In genomic region chr7:1113548-1113885, GRCh38 we compare ENCODE assay signal across 1 cellular context.
TF ChIP-seq lines count a peak whose summit lies in the region.

No MANE protein-coding gene starts in this region.

TF ChIP-seq in WTC11, 78 proteins besides CTCF, POLR2A, EP300 and RAD21 (continued from another document):
- no peak for TF ChIP-seq PRDM15 (CRISPR knock-in tag; IDR thresholded peaks at IDR 0.05)
- TF ChIP-seq, protein P1, sequence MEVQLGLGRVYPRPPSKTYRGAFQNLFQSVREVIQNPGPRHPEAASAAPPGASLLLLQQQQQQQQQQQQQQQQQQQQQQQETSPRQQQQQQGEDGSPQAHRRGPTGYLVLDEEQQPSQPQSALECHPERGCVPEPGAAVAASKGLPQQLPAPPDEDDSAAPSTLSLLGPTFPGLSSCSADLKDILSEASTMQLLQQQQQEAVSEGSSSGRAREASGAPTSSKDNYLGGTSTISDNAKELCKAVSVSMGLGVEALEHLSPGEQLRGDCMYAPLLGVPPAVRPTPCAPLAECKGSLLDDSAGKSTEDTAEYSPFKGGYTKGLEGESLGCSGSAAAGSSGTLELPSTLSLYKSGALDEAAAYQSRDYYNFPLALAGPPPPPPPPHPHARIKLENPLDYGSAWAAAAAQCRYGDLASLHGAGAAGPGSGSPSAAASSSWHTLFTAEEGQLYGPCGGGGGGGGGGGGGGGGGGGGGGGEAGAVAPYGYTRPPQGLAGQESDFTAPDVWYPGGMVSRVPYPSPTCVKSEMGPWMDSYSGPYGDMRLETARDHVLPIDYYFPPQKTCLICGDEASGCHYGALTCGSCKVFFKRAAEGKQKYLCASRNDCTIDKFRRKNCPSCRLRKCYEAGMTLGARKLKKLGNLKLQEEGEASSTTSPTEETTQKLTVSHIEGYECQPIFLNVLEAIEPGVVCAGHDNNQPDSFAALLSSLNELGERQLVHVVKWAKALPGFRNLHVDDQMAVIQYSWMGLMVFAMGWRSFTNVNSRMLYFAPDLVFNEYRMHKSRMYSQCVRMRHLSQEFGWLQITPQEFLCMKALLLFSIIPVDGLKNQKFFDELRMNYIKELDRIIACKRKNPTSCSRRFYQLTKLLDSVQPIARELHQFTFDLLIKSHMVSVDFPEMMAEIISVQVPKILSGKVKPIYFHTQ (CRISPR knock-in tag; IDR thresholded peaks at IDR 0.05), result no peak
- no peak for TF ChIP-seq NR3C1 (CRISPR knock-in tag; conservative IDR thresholded peaks at IDR 0.05; ENCODE audit: low read depth)
- no peak for TF ChIP-seq SMAD3 (CRISPR knock-in tag; IDR thresholded peaks at IDR 0.05; ENCODE audit: borderline replicate concordance)
- TF ChIP-seq MXD4 (CRISPR knock-in tag; IDR thresholded peaks at IDR 0.05; ENCODE audit: borderline replicate concordance), result no peak
- TF ChIP-seq ATF1 (CRISPR knock-in tag; IDR thresholded peaks at IDR 0.05), result no peak
- no peak for TF ChIP-seq MAX (CRISPR knock-in tag; IDR thresholded peaks at IDR 0.05)
- TF ChIP-seq JAZF1 (CRISPR knock-in tag; IDR thresholded peaks at IDR 0.05), result no peak
